1 cellular context compared by ENCODE assay signal in the genomic region with DNA sequence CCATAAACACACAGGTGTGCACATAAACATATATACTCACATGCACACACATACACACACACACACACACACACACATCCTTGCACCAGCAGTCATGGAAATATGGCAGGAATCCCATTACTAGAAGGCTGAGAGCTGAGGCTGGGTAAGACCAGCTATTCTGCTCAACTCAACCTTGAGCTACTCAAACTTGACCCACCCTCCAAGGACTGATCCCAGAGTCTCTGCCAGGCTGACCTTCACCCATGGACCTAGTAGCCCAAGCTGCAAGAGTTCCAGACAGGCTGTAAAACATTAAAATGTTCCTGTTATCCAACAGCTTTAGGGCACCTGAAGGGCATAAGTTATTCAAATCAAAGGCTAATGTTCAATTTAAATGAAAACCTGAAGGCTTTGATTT.
TF ChIP-seq lines count a peak whose summit lies in the region.

No MANE protein-coding gene starts in this region.

TF ChIP-seq in GM23338, 12 proteins besides CTCF, POLR2A, EP300 and RAD21 (continued from another document):
- TF ChIP-seq, protein P1, sequence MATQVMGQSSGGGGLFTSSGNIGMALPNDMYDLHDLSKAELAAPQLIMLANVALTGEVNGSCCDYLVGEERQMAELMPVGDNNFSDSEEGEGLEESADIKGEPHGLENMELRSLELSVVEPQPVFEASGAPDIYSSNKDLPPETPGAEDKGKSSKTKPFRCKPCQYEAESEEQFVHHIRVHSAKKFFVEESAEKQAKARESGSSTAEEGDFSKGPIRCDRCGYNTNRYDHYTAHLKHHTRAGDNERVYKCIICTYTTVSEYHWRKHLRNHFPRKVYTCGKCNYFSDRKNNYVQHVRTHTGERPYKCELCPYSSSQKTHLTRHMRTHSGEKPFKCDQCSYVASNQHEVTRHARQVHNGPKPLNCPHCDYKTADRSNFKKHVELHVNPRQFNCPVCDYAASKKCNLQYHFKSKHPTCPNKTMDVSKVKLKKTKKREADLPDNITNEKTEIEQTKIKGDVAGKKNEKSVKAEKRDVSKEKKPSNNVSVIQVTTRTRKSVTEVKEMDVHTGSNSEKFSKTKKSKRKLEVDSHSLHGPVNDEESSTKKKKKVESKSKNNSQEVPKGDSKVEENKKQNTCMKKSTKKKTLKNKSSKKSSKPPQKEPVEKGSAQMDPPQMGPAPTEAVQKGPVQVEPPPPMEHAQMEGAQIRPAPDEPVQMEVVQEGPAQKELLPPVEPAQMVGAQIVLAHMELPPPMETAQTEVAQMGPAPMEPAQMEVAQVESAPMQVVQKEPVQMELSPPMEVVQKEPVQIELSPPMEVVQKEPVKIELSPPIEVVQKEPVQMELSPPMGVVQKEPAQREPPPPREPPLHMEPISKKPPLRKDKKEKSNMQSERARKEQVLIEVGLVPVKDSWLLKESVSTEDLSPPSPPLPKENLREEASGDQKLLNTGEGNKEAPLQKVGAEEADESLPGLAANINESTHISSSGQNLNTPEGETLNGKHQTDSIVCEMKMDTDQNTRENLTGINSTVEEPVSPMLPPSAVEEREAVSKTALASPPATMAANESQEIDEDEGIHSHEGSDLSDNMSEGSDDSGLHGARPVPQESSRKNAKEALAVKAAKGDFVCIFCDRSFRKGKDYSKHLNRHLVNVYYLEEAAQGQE (IDR thresholded peaks at IDR 0.05; ENCODE audit: unreplicated experiment): no peak
- TF ChIP-seq, protein P2, sequence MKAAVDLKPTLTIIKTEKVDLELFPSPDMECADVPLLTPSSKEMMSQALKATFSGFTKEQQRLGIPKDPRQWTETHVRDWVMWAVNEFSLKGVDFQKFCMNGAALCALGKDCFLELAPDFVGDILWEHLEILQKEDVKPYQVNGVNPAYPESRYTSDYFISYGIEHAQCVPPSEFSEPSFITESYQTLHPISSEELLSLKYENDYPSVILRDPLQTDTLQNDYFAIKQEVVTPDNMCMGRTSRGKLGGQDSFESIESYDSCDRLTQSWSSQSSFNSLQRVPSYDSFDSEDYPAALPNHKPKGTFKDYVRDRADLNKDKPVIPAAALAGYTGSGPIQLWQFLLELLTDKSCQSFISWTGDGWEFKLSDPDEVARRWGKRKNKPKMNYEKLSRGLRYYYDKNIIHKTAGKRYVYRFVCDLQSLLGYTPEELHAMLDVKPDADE (IDR thresholded peaks at IDR 0.05): no peak
- TF ChIP-seq EZH2 (IDR thresholded peaks at IDR 0.05; ENCODE audit: low read depth, unreplicated experiment): no peak
- TF ChIP-seq NANOG (IDR thresholded peaks at IDR 0.05; ENCODE audit: borderline replicate concordance): no peak
TF ChIP-seq in GM23338: peak in this region for 0.
